Comparison of ENCODE assay signal across 17 cellular contexts in the genomic region with DNA sequence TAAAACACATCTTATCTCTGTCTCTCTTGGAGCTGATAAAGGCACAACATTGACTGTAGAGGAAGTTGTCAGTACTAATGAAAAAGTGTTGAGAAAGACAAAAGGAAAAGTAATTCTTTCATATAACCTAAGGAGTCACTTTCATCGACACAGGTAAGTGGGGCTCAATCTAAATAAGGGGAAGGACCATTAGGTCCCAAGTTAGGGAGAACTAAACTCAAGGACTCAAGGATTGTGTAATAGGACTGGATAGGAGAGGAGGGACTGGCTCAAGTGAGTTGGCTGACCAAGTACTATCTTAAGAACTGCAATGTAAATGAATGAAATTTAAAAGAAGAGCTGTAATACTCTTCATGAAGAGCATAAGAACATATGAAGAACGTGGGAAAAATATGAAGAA. TPM values are rescaled to one million over a fixed set of nuclear protein-coding genes. Genes with fewer than 3 reads are reported as not detected.
DNase-seq lines count a peak whose midpoint lies in the region; ATAC-seq, FAIRE-seq and TF ChIP-seq lines count a peak whose summit lies in the region.
"Had no signal": no experiment of that assay in that cellular context is flagged by ENCODE, and none has a peak within 500 bp of the region (broad histone marks: within the 10 kb centered on the region; RNA-seq: fewer than 3 reads in every experiment).

No MANE protein-coding gene starts in this region.

- H3K27ac Mint-ChIP-seq in stimulated activated naive CD8-positive, alpha-beta T cell treated with anti-CD3 and anti-CD28 coated beads, Interleukin-15, Interleukin-2, amounts not matched to agents 100 ng/mL and 50 ng/mL, for 24 hours = peak overlapping the region; percentile 91
- peak overlapping the region; percentile 89 for H3K27ac Mint-ChIP-seq in T-helper 2 cell treated with Interferon-gamma antibody and Interleukin-4, amounts not matched to agents 5 μg/mL and 100 μg/mL, for 36 hours

- no peak overlapping the region for H3K4me3 ChIP-seq in dorsolateral prefrontal cortex
- H3K4me3 ChIP-seq: lung, tibial nerve had no signal

- no peak for DNase-seq in stimulated activated naive CD8-positive, alpha-beta T cell treated with anti-CD3 and anti-CD28 coated beads, Interleukin-15, Interleukin-2, amounts not matched to agents 100 U/mL and 50 U/mL, for 24 hours
- no peak for DNase-seq in T-helper 2 cell treated with Interferon-gamma antibody and Interleukin-4, amounts not matched to agents 5 μg/mL and 100 μg/mL, for 36 hours (ENCODE audit: low spot score)
- DNase-seq in dorsolateral prefrontal cortex (no peak), urothelium cell line (ENCODE audit: low spot score) (no peak), anterior cingulate cortex (lab: John Stamatoyannopoulos, UW) (no peak), SHP77 treated with DMSO at 0.1 percent for 48 hours (lab: John Stamatoyannopoulos, UW) (no peak)
- DNase-seq: amygdala, DMS79, H7, NCI-H1048, Right ventricle myocardium superior had no signal

- intact Hi-C loops in dorsolateral prefrontal cortex (cut with DNase I) = no loop called here

- no peak for ATAC-seq in stimulated activated naive CD8-positive, alpha-beta T cell treated with anti-CD3 and anti-CD28 coated beads, Interleukin-15, Interleukin-2, amounts not matched to agents 100 U/mL and 50 U/mL, for 24 hours
- no peak for ATAC-seq in HG02885 (IDR thresholded peaks at IDR 0.05; ENCODE audit: poor library complexity, unreplicated experiment)

- H3K36me3 Mint-ChIP-seq in stimulated activated naive CD8-positive, alpha-beta T cell treated with anti-CD3 and anti-CD28 coated beads, Interleukin-15, Interleukin-2, amounts not matched to agents 100 ng/mL and 50 ng/mL, for 24 hours (ENCODE audit: low read depth) = peaks cover 76% of the 10 kb centered on the region
- peaks cover 29% of the 10 kb centered on the region for H3K36me3 Mint-ChIP-seq in T-helper 2 cell treated with Interferon-gamma antibody and Interleukin-4, amounts not matched to agents 5 μg/mL and 100 μg/mL, for 36 hours (ENCODE audit: low read depth)

- peaks cover 0 to 9% (median 0%) of the 10 kb centered on the region in 45 donors for H3K27me3 ChIP-seq in dorsolateral prefrontal cortex

- no peak for TF ChIP-seq CTCF in dorsolateral prefrontal cortex (IDR thresholded peaks at IDR 0.05 in 54 of 56, conservative IDR thresholded peaks at IDR 0.05 in 2 of 56; ENCODE audit: low read depth in 1 of 56, partially characterized antibody in 56 of 56)

- H3K27ac ChIP-seq in dorsolateral prefrontal cortex = peak overlapping the region in 31 of 59 donors; percentile 0 to 85 (median 57)
- H3K27ac ChIP-seq: tibial nerve had no signal

- no peaks in the 10 kb centered on the region for H3K9me3 Mint-ChIP-seq in stimulated activated naive CD8-positive, alpha-beta T cell treated with anti-CD3 and anti-CD28 coated beads, Interleukin-15, Interleukin-2, amounts not matched to agents 100 ng/mL and 50 ng/mL, for 24 hours
- H3K9me3 Mint-ChIP-seq in T-helper 2 cell treated with Interferon-gamma antibody and Interleukin-4, amounts not matched to agents 5 μg/mL and 100 μg/mL, for 36 hours = no peaks in the 10 kb centered on the region
- H3K9me3 Mint-ChIP-seq: neural crest cell had no signal

- no peak for FAIRE-seq in urothelium cell line (lab: Jason Lieb, UNC)

- H3K27me3 Mint-ChIP-seq in stimulated activated naive CD8-positive, alpha-beta T cell treated with anti-CD3 and anti-CD28 coated beads, Interleukin-15, Interleukin-2, amounts not matched to agents 100 ng/mL and 50 ng/mL, for 24 hours = no peaks in the 10 kb centered on the region
- H3K27me3 Mint-ChIP-seq in T-helper 2 cell treated with Interferon-gamma antibody and Interleukin-4, amounts not matched to agents 5 μg/mL and 100 μg/mL, for 36 hours (ENCODE audit: low read depth) = no peaks in the 10 kb centered on the region

- H3K4me3 Mint-ChIP-seq in stimulated activated naive CD8-positive, alpha-beta T cell treated with anti-CD3 and anti-CD28 coated beads, Interleukin-15, Interleukin-2, amounts not matched to agents 100 ng/mL and 50 ng/mL, for 24 hours = peak overlapping the region; percentile 57
- H3K4me3 Mint-ChIP-seq in T-helper 2 cell treated with Interferon-gamma antibody and Interleukin-4, amounts not matched to agents 5 μg/mL and 100 μg/mL, for 36 hours = peak overlapping the region; percentile 78
- H3K4me3 Mint-ChIP-seq: neural crest cell had no signal

- peaks cover 80% of the 10 kb centered on the region for H3K4me1 Mint-ChIP-seq in stimulated activated naive CD8-positive, alpha-beta T cell treated with anti-CD3 and anti-CD28 coated beads, Interleukin-15, Interleukin-2, amounts not matched to agents 100 ng/mL and 50 ng/mL, for 24 hours (ENCODE audit: low read depth)
- H3K4me1 Mint-ChIP-seq in T-helper 2 cell treated with Interferon-gamma antibody and Interleukin-4, amounts not matched to agents 5 μg/mL and 100 μg/mL, for 36 hours (ENCODE audit: low read depth) = peaks cover 54% of the 10 kb centered on the region
- H3K4me1 Mint-ChIP-seq: neural crest cell had no signal

RNA-seq across cellular contexts. Expression of gene GRB7, which starts 55.7 kb away (rescaled TPM):
- total RNA-seq in dorsolateral prefrontal cortex = 1 to 10 TPM in 99 of 120 experiments, under 1 TPM in 20, not detected in 1; 0.31 to 8.2 (median 1.8) TPM
- total RNA-seq: chondrocyte, neural crest cell had no signal
